Comparison of ENCODE assay signal across 11 cellular contexts in genomic region chr7:20030417-20030816, GRCh38.
DNase-seq lines count a peak whose midpoint lies in the region; ATAC-seq and TF ChIP-seq lines count a peak whose summit lies in the region.
"Had no signal": no experiment of that assay in that cellular context is flagged by ENCODE, and none has a peak within 500 bp of the region (broad histone marks: within the 10 kb centered on the region; RNA-seq: fewer than 3 reads in every experiment).

No MANE protein-coding gene starts in this region.

- H3K27me3 Mint-ChIP-seq in GM23338 (ENCODE audit: insufficient read depth, low read depth, poor library complexity) (no peaks in the 10 kb centered on the region), mesothelial cell of epicardium (ENCODE audit: low read depth) (no peaks in the 10 kb centered on the region)

- H3K79me2 ChIP-seq in GM23338 (replicated peaks; ENCODE audit: insufficient read depth), result peaks cover 12% of the 10 kb centered on the region
- H3K79me2 ChIP-seq: parathyroid adenoma had no signal

- TF ChIP-seq CTCF in GM23338 (conservative IDR thresholded peaks at IDR 0.05; ENCODE audit: low read depth in 2 of 2), result no peak
- TF ChIP-seq CTCF in mesothelial cell of epicardium (IDR thresholded peaks at IDR 0.05; ENCODE audit: unreplicated experiment), result no peak

- no peak overlapping the region for H3K4me3 Mint-ChIP-seq in GM23338
- no peak overlapping the region for H3K4me3 Mint-ChIP-seq in mesothelial cell of epicardium
- H3K4me3 Mint-ChIP-seq: activated T-cell treated with anti-CD3 and anti-CD28 coated beads, Interleukin-2, amount 50 U/mL, for 72 hours had no signal

- no peak overlapping the region for H3K4me3 ChIP-seq in GM23338

- ATAC-seq in GM18909 (IDR thresholded peaks at IDR 0.05; ENCODE audit: poor library complexity, unreplicated experiment), result peak; percentile 89
- ATAC-seq in GM23338, result peak; percentile 54; the same call in 2 of the 3 replicates
- ATAC-seq in HG03432 (IDR thresholded peaks at IDR 0.05; ENCODE audit: unreplicated experiment), result peak; percentile 86
- ATAC-seq in esophagus mucosa, result no peak
- ATAC-seq: activated T-cell treated with anti-CD3 and anti-CD28 coated beads, Interleukin-2, amount 50 U/mL, for 72 hours had no signal

- H3K9me2 ChIP-seq in GM23338 (ENCODE audit: insufficient read depth), result no peaks in the 10 kb centered on the region

- H3K4me2 ChIP-seq in GM23338, result no peak overlapping the region

- H3F3A ChIP-seq in GM23338 (replicated peaks; ENCODE audit: low read depth), result peaks cover 6% of the 10 kb centered on the region; the same call in 1 of the 2 replicates

- peaks cover 68% of the 10 kb centered on the region for H3K4me1 ChIP-seq in GM23338 (ENCODE audit: insufficient read depth)
- H3K4me1 ChIP-seq: parathyroid adenoma had no signal

- H3K27ac Mint-ChIP-seq in GM23338, result peak overlapping the region; percentile 54
- peak overlapping the region; percentile 72 for H3K27ac Mint-ChIP-seq in mesothelial cell of epicardium
- H3K27ac Mint-ChIP-seq: activated T-cell treated with anti-CD3 and anti-CD28 coated beads, Interleukin-2, amount 50 U/mL, for 72 hours had no signal

- peak overlapping the region; percentile 30; the same call in 1 of the 2 replicates for H3K27ac ChIP-seq in GM23338 (ENCODE audit: low read depth)
- H3K27ac ChIP-seq: parathyroid adenoma had no signal

- no peaks in the 10 kb centered on the region for H4K20me1 ChIP-seq in GM23338 (replicated peaks; ENCODE audit: insufficient read depth)

- peaks cover 20% of the 10 kb centered on the region; the same call in 2 of the 3 replicates for H3K36me3 Mint-ChIP-seq in GM23338 (ENCODE audit: low read depth)
- H3K36me3 Mint-ChIP-seq in mesothelial cell of epicardium, result peaks cover 1% of the 10 kb centered on the region

- H3K27me3 ChIP-seq in GM23338 (ENCODE audit: insufficient read depth), result no peaks in the 10 kb centered on the region

- H3K9me3 Mint-ChIP-seq in GM23338, result peaks cover 4% of the 10 kb centered on the region; the same call in 2 of the 3 replicates
- peaks cover 3% of the 10 kb centered on the region for H3K9me3 Mint-ChIP-seq in mesothelial cell of epicardium

- no peaks in the 10 kb centered on the region for H3K36me3 ChIP-seq in GM23338 (ENCODE audit: insufficient read depth)

- no peak for DNase-seq in GM23338 (ENCODE audit: low spot score)
- DNase-seq in mesothelial cell of epicardium (ENCODE audit: low spot score in 2 of 2, unreplicated experiment in 2 of 2), result no peak
- no peak for DNase-seq in activated CD8-positive, alpha-beta memory T cell treated with anti-CD3 and anti-CD28 coated beads, Interleukin-2, amount 50 U/mL, for 48 hours
- DNase-seq in amniotic stem cell (lab: John Stamatoyannopoulos, UW), result no peak
- no peak for DNase-seq in SHP77 (lab: John Stamatoyannopoulos, UW)
- DNase-seq: activated T-cell treated with anti-CD3 and anti-CD28 coated beads, Interleukin-2, amount 50 U/mL, for 72 hours; DMS79 had no signal

- no peak overlapping the region for H2AFZ ChIP-seq in GM23338
- H2AFZ ChIP-seq: parathyroid adenoma had no signal

- H3K4me1 Mint-ChIP-seq in GM23338, result peaks cover 52% of the 10 kb centered on the region
- peaks cover 20% of the 10 kb centered on the region for H3K4me1 Mint-ChIP-seq in mesothelial cell of epicardium

TF ChIP-seq in GM23338, 12 proteins besides CTCF, POLR2A, EP300 and RAD21 (continues in another document):
- TF ChIP-seq EZH2 (IDR thresholded peaks at IDR 0.05; ENCODE audit: low read depth, unreplicated experiment) (no peak), ZNF462 (CRISPR knock-in tag; IDR thresholded peaks at IDR 0.05) (no peak), ZNF331 (CRISPR knock-in tag; IDR thresholded peaks at IDR 0.05; ENCODE audit: low read depth) (no peak), POLR2AphosphoS5 (IDR thresholded peaks at IDR 0.05; ENCODE audit: low read depth) (no peak), EZH2phosphoT487 (IDR thresholded peaks at IDR 0.05; ENCODE audit: unreplicated experiment) (no peak), CREB1 (CRISPR knock-in tag; IDR thresholded peaks at IDR 0.05; ENCODE audit: low read depth) (no peak), ETS1 (IDR thresholded peaks at IDR 0.05) (no peak), STAT1 (IDR thresholded peaks at IDR 0.05; ENCODE audit: unreplicated experiment) (no peak)
